In the genomic region with DNA sequence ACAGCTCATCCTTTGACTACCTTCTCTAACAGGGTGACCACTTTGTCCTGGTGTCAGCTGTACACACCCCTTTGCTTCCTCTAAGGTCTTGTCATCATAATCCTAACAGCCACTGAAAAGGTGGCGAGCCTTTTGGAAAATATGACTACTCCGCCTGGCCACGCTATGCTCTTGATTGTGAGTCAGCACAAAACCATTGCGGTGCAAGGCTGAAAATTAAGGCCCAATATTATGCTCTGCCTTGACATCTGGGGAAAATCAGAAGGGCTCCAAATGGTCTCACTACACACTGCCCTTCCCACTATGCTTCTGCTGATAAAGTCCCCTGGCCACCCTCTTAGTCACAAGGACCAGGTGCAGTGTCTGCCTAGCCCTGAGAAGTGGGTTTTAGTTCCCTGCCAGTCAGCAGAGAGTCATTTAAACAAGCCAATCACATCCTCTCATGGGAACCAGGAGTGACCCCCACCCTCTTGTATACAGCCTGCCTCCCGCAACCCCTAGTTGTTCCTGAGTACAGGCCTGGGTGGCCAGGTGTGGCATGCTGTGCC, we compare ENCODE assay signal across 2 cellular contexts.
TF ChIP-seq lines count a peak whose summit lies in the region.

No MANE protein-coding gene starts in this region.

TF ChIP-seq in IMR-90, 13 proteins besides CTCF, POLR2A, EP300 and RAD21:
- TF ChIP-seq NFE2L2 (IDR thresholded peaks at IDR 0.05; ENCODE audit: low read depth, low read length) (peak; percentile 37; the same call in 1 of the 2 replicates), FOS (IDR thresholded peaks at IDR 0.05; ENCODE audit: low read depth, low read length) (no peak)

TF ChIP-seq in H1, 55 proteins besides CTCF, POLR2A, EP300 and RAD21:
- no peak for TF ChIP-seq SRF (IDR thresholded peaks at IDR 0.05; ENCODE audit: low read depth, low read length)
- 0 out of 2 replicates have a peak, but pooled peaks have one; percentile 7 for TF ChIP-seq BACH1 (IDR thresholded peaks at IDR 0.05; ENCODE audit: low read length)
- TF ChIP-seq ASH2L (IDR thresholded peaks at IDR 0.05; ENCODE audit: low read length), result no peak
- TF ChIP-seq HDAC6 (IDR thresholded peaks at IDR 0.05; ENCODE audit: low read depth, low read length), result no peak
- no peak for TF ChIP-seq GTF2F1 (IDR thresholded peaks at IDR 0.05; ENCODE audit: borderline replicate concordance, low read depth, low read length)
- TF ChIP-seq, protein P1, sequence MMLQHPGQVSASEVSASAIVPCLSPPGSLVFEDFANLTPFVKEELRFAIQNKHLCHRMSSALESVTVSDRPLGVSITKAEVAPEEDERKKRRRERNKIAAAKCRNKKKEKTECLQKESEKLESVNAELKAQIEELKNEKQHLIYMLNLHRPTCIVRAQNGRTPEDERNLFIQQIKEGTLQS (IDR thresholded peaks at IDR 0.05; ENCODE audit: insufficient read depth, low read depth, low read length), result no peak
